In genomic region chr20:47606414-47607207, GRCh38 we compare ENCODE assay signal across 1 cellular context.
TF ChIP-seq lines count a peak whose summit lies in the region.

No MANE protein-coding gene starts in this region.

TF ChIP-seq in K562, 482 proteins besides CTCF, POLR2A, EP300 and RAD21 (continued from another document and continues in another):
- TF ChIP-seq ZNF318 (IDR thresholded peaks at IDR 0.05; ENCODE audit: borderline replicate concordance in 1 of 2, low read depth in 1 of 2) (peak in 1 of 2 experiments; percentile 72; a peak in 1 of 4 replicates), ATF3 (IDR thresholded peaks at IDR 0.05) (no peak), ATF3 (CRISPR knock-in tag; conservative IDR thresholded peaks at IDR 0.05) (no peak), GATAD2A (IDR thresholded peaks at IDR 0.05) (0 out of 2 replicates have a peak, but pooled peaks have one; percentile 20), RFX1 (IDR thresholded peaks at IDR 0.05) (peak; percentile 4; the same call in 1 of the 2 replicates), ZBTB12 (CRISPR knock-in tag; IDR thresholded peaks at IDR 0.05) (no peak), GTF2E2 (tag; IDR thresholded peaks at IDR 0.05) (peak; percentile 65; the same call in 1 of the 2 replicates), MLX (CRISPR knock-in tag; conservative IDR thresholded peaks at IDR 0.05) (no peak), RREB1 (CRISPR knock-in tag; IDR thresholded peaks at IDR 0.05) (no peak), NR2C1 (IDR thresholded peaks at IDR 0.05) (no peak), NR2C1 (tag; IDR thresholded peaks at IDR 0.05) (no peak; the same call in 1 of the 2 replicates), RCOR1 (IDR thresholded peaks at IDR 0.05; ENCODE audit: borderline replicate concordance in 1 of 2, low read depth in 2 of 2, low read length in 2 of 2) (no peak), ZNF449 (CRISPR knock-in tag; IDR thresholded peaks at IDR 0.05) (no peak), ZNF197 (CRISPR knock-in tag; IDR thresholded peaks at IDR 0.05; ENCODE audit: low read depth) (0 out of 2 replicates have a peak, but pooled peaks have one; percentile 55), ZHX1 (conservative IDR thresholded peaks at IDR 0.05; ENCODE audit: low read length) (no peak), TFAP4 (CRISPR knock-in tag; IDR thresholded peaks at IDR 0.05; ENCODE audit: borderline replicate concordance) (no peak), E4F1 (CRISPR knock-in tag; IDR thresholded peaks at IDR 0.05; ENCODE audit: borderline replicate concordance) (no peak), ZNF655 (CRISPR knock-in tag; IDR thresholded peaks at IDR 0.05) (no peak), THRAP3 (IDR thresholded peaks at IDR 0.05; ENCODE audit: borderline replicate concordance) (peak; percentile 13; the same call in 1 of the 2 replicates), MAFG (tag; conservative IDR thresholded peaks at IDR 0.05) (no peak)
